ENCODE assay signal across 20 cellular contexts in the genomic region with DNA sequence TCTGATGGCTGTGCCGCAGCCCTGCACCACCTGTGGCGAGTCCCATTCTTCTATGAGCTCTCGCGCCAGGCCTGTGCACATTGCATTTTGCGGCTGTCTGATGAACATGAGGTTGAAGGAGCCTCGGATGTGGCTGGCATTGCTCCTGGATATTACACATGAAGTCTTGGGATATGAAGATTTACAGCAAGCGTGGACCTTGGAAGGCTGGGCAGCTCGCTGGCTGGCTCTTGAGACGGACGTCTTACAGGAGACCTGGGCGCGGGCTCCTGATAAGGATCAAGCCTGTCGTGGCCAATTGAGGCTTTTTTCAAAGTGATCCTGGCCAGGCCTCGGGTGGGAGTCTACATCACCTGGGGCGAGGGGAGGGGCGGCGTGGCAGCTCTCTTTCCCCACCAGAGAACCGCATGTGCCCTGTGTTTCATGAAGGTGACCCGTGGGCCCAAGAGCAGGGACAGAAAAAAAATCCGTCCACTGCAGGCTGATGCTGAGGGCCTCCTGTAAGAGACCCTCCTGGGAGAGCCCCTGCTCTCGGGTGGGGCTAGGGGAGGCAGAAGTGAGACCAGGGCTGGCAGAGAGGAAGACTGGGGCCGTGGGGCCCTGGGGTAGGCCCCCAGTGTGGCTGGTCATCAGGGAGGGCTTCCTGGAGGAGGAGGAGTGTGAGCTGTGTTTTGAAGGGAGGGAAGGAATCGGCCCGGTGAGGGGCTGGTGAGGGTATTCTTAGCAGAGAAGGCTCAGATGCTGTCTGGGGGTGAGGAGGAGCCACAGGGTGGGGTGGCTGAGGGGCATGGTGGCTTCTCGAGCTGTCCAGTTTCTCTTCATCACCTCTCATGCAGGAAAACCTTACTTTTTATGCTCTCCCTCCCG. TPM values are rescaled to one million over a fixed set of nuclear protein-coding genes. Genes with fewer than 3 reads are reported as not detected.
DNase-seq lines count a peak whose midpoint lies in the region; ATAC-seq and TF ChIP-seq lines count a peak whose summit lies in the region.
"Had no signal": no experiment of that assay in that cellular context is flagged by ENCODE, and none has a peak within 500 bp of the region (broad histone marks: within the 10 kb centered on the region; RNA-seq: fewer than 3 reads in every experiment).

No MANE protein-coding gene starts in this region.

- no peaks in the 10 kb centered on the region for H3K4me1 Mint-ChIP-seq in stimulated activated memory B cell treated with anti-CD40 and anti-IgM and Interleukin-4, amounts not matched to agents 10 μg/mL and 1 μg/mL and 100 μg/mL, for 72 hours
- H3K4me1 Mint-ChIP-seq in activated T-cell treated with anti-CD3 and anti-CD28 coated beads, Interleukin-2, amount 50 U/mL, for 72 hours (ENCODE audit: low read depth): no peaks in the 10 kb centered on the region
- H3K4me1 Mint-ChIP-seq: CD8-positive, alpha-beta memory T cell had no signal

- H3K36me3 Mint-ChIP-seq in stimulated activated memory B cell treated with anti-CD40 and anti-IgM and Interleukin-4, amounts not matched to agents 10 μg/mL and 1 μg/mL and 100 μg/mL, for 72 hours: no peaks in the 10 kb centered on the region
- H3K36me3 Mint-ChIP-seq in activated T-cell treated with anti-CD3 and anti-CD28 coated beads, Interleukin-2, amount 50 U/mL, for 72 hours (ENCODE audit: insufficient read depth in 2 of 2): no peaks in the 10 kb centered on the region
- H3K36me3 Mint-ChIP-seq: CD8-positive, alpha-beta memory T cell had no signal

- H3K4me3 ChIP-seq in heart left ventricle (no peak overlapping the region), left ventricle myocardium inferior (no peak overlapping the region), right cardiac atrium (ENCODE audit: low read length) (no peak overlapping the region), suprapubic skin (no peak overlapping the region)
- H3K4me3 ChIP-seq: GM12878 had no signal

- H3K9me3 Mint-ChIP-seq in stimulated activated memory B cell treated with anti-CD40 and anti-IgM and Interleukin-4, amounts not matched to agents 10 μg/mL and 1 μg/mL and 100 μg/mL, for 72 hours: no peaks in the 10 kb centered on the region
- no peaks in the 10 kb centered on the region for H3K9me3 Mint-ChIP-seq in activated T-cell treated with anti-CD3 and anti-CD28 coated beads, Interleukin-2, amount 50 U/mL, for 72 hours
- H3K9me3 Mint-ChIP-seq: CD8-positive, alpha-beta memory T cell had no signal

- TF ChIP-seq CTCF in heart left ventricle (IDR thresholded peaks at IDR 0.05) (no peak), left ventricle myocardium inferior (IDR thresholded peaks at IDR 0.05; ENCODE audit: borderline replicate concordance) (no peak), suprapubic skin (IDR thresholded peaks at IDR 0.05) (no peak)

- H3K27ac ChIP-seq in heart left ventricle (no peak overlapping the region), left ventricle myocardium inferior (replicated peaks) (no peak overlapping the region), right cardiac atrium (ENCODE audit: low read length) (no peak overlapping the region), suprapubic skin (no peak overlapping the region)

- TF ChIP-seq POLR2A in heart left ventricle (IDR thresholded peaks at IDR 0.05) (no peak), suprapubic skin (IDR thresholded peaks at IDR 0.05) (no peak)

- H3K27me3 ChIP-seq in heart left ventricle: peaks cover 0 to 18% (median 0%) of the 10 kb centered on the region in 9 donors
- peaks cover 45% of the 10 kb centered on the region for H3K27me3 ChIP-seq in left ventricle myocardium inferior (ENCODE audit: low read depth)
- H3K27me3 ChIP-seq in right cardiac atrium (ENCODE audit: control insufficient read depth, insufficient read depth): no peaks in the 10 kb centered on the region
- peaks cover 11% of the 10 kb centered on the region for H3K27me3 ChIP-seq in suprapubic skin
- H3K27me3 ChIP-seq: BE2C had no signal

- H3K36me3 ChIP-seq in heart left ventricle (no peaks in the 10 kb centered on the region), left ventricle myocardium inferior (no peaks in the 10 kb centered on the region), suprapubic skin (no peaks in the 10 kb centered on the region)
- H3K36me3 ChIP-seq: BE2C had no signal

- TF ChIP-seq EP300 in suprapubic skin (IDR thresholded peaks at IDR 0.05): no peak

- WGBS in heart left ventricle, 4 donors: 82 to 88% (median 82%) methylated on average over 26 of the region's 26 CpGs
- WGBS in right cardiac atrium: 82% methylated on average over 26 of the region's 26 CpGs
- WGBS in suprapubic skin: 71% methylated on average over 24 of the region's 26 CpGs

- ATAC-seq in heart left ventricle (no peak), SK-N-SH treated with all-trans-retinoic acid at 6 μM for 48 hours (peak; percentile 34; the same call in 2 of the 3 replicates), right cardiac atrium (no peak), GM18861 (IDR thresholded peaks at IDR 0.05; ENCODE audit: unreplicated experiment) (no peak)
- ATAC-seq in stimulated activated memory B cell treated with anti-CD40 and anti-IgM and Interleukin-4, amounts not matched to agents 10 μg/mL and 1 μg/mL and 100 μg/mL, for 72 hours: no peak
- no peak for ATAC-seq in activated T-cell treated with anti-CD3 and anti-CD28 coated beads, Interleukin-2, amount 50 U/mL, for 72 hours (replicated peaks in 1 of 2)
- ATAC-seq: GM12878 had no signal

- H3K4me1 ChIP-seq in heart left ventricle (peaks cover 0 to 11% (median 2%) of the 10 kb centered on the region in 12 donors), left ventricle myocardium inferior (peaks cover 7% of the 10 kb centered on the region), right cardiac atrium (ENCODE audit: control insufficient read depth, insufficient read depth, low read length) (no peaks in the 10 kb centered on the region), suprapubic skin (no peaks in the 10 kb centered on the region)

- H3K27me3 Mint-ChIP-seq in stimulated activated memory B cell treated with anti-CD40 and anti-IgM and Interleukin-4, amounts not matched to agents 10 μg/mL and 1 μg/mL and 100 μg/mL, for 72 hours: peaks cover 29% of the 10 kb centered on the region
- no peaks in the 10 kb centered on the region for H3K27me3 Mint-ChIP-seq in activated T-cell treated with anti-CD3 and anti-CD28 coated beads, Interleukin-2, amount 50 U/mL, for 72 hours (ENCODE audit: low read depth)

- intact Hi-C loops in heart left ventricle (cut with DNase I) (loop anchor here in 2 of 10 donors (10.0 kb wide), 2 partner anchors 269 to 299 kb away; no protein-coding TSS in a partner anchor), left ventricle myocardium inferior (cut with micrococcal nuclease) (no loop called here), right cardiac atrium (cut with DNase I) (loop anchor here in 1 of 4 donors (10.0 kb wide), 1 partner anchor 299 kb away; no protein-coding TSS in a partner anchor)

- H3K4me3 Mint-ChIP-seq in stimulated activated memory B cell treated with anti-CD40 and anti-IgM and Interleukin-4, amounts not matched to agents 10 μg/mL and 1 μg/mL and 100 μg/mL, for 72 hours: no peak overlapping the region
- no peak overlapping the region for H3K4me3 Mint-ChIP-seq in activated T-cell treated with anti-CD3 and anti-CD28 coated beads, Interleukin-2, amount 50 U/mL, for 72 hours
- H3K4me3 Mint-ChIP-seq: CD8-positive, alpha-beta memory T cell had no signal

- H3K9me3 ChIP-seq in heart left ventricle: no peaks in the 10 kb centered on the region
- no peaks in the 10 kb centered on the region for H3K9me3 ChIP-seq in left ventricle myocardium inferior (replicated peaks)
- H3K9me3 ChIP-seq in right cardiac atrium (ENCODE audit: control insufficient read depth, low read length): no peaks in the 10 kb centered on the region
- no peaks in the 10 kb centered on the region for H3K9me3 ChIP-seq in suprapubic skin
- H3K9me3 ChIP-seq: BE2C had no signal

- DNase-seq in heart left ventricle (peak in 3 of 5 donors; percentile 4 to 23 (median 18)), left ventricle myocardium inferior (no peak), right cardiac atrium (peak; percentile 1 to 34 (median 33)), suprapubic skin (ENCODE audit: low spot score in 2 of 2) (peak; percentile 32 to 58)
- DNase-seq in activated T-cell treated with anti-CD3 and anti-CD28 coated beads, Interleukin-2, amount 50 U/mL, for 72 hours: no peak
- DNase-seq: BE2C; CD8-positive, alpha-beta memory T cell; DMS53; EL; GOT3; NCI-H1105 treated with DMSO at 0.1 percent for 48 hours; NCI-H1694 treated with DMSO at 0.1 percent for 48 hours; NCI-H510A; NCI-H748 treated with DMSO at 0.1 percent for 48 hours; NK-92 treated with Interleukin-12 subunit alpha and Interleukin-12 subunit beta, amount 100 ng/mL, for 24 hours; SHP77 treated with DMSO at 0.1 percent for 48 hours had no signal

- no peak overlapping the region for H3K27ac Mint-ChIP-seq in stimulated activated memory B cell treated with anti-CD40 and anti-IgM and Interleukin-4, amounts not matched to agents 10 μg/mL and 1 μg/mL and 100 μg/mL, for 72 hours
- no peak overlapping the region for H3K27ac Mint-ChIP-seq in activated T-cell treated with anti-CD3 and anti-CD28 coated beads, Interleukin-2, amount 50 U/mL, for 72 hours
- H3K27ac Mint-ChIP-seq: CD8-positive, alpha-beta memory T cell had no signal

TF ChIP-seq in SK-N-SH treated with all-trans-retinoic acid at 6 μM for 48 hours, 23 proteins besides CTCF, POLR2A, EP300 and RAD21 (continues in another document):
- no peak for TF ChIP-seq CREB5 (CRISPR knock-in tag; IDR thresholded peaks at IDR 0.05; ENCODE audit: low read depth)

RNA-seq across cellular contexts. Expression of gene CPZ, which starts 23.6 kb away (rescaled TPM):
- total RNA-seq in heart left ventricle (1 to 10 TPM in 1 of 9 donors, under 1 TPM in 6, not detected in 2; 0.13 to 4.8 (median 0.29) TPM), left ventricle myocardium inferior (0.27 TPM), right cardiac atrium (1 to 10 TPM in 3 of 4 donors, under 1 TPM in 1; 0.34 to 1.3 (median 1.1) TPM), suprapubic skin (1 to 10 TPM in 3 of 4 donors, under 1 TPM in 1; 0.32 to 4.2 (median 2.1) TPM)
- polyA plus RNA-seq in heart left ventricle (under 1 TPM; 0.23 to 0.26 TPM), right cardiac atrium (1.5 TPM)
- total RNA-seq in activated T-cell treated with anti-CD3 and anti-CD28 coated beads, Interleukin-2, amount 50 U/mL, for 72 hours: not detected
- total RNA-seq: CD8-positive, alpha-beta memory T cell; GM12878 had no signal
- polyA plus RNA-seq: CD8-positive, alpha-beta memory T cell; GM12878 had no signal

RNA-seq across cellular contexts. Expression of gene GPR78, which starts 36.0 kb away (rescaled TPM):
- under 1 TPM in 1 of 9 donors, not detected in 8; 0.11 TPM for total RNA-seq in heart left ventricle
- not detected for polyA plus RNA-seq in heart left ventricle
- total RNA-seq in left ventricle myocardium inferior: not detected
- under 1 TPM in 1 of 4 donors, not detected in 3; 0.12 TPM for total RNA-seq in right cardiac atrium
- 0.09 TPM for polyA plus RNA-seq in right cardiac atrium
- not detected for total RNA-seq in suprapubic skin
- not detected for total RNA-seq in activated T-cell treated with anti-CD3 and anti-CD28 coated beads, Interleukin-2, amount 50 U/mL, for 72 hours
- total RNA-seq: CD8-positive, alpha-beta memory T cell; GM12878 had no signal
- polyA plus RNA-seq: CD8-positive, alpha-beta memory T cell had no signal

Comparison
In these comparisons a context has a peak if more than half of its experiments do, and no peak if none do; other contexts are left out.
1. DNase-seq: peak in heart left ventricle (3 of 5), right cardiac atrium (3 of 3) and suprapubic skin (2 of 2); none in left ventricle myocardium inferior (single experiment) and activated T-cell treated with anti-CD3 and anti-CD28 coated beads, Interleukin-2, amount 50 U/mL, for 72 hours (0 of 2).